ENCODE assay signal across 8 cellular contexts in genomic region chr1:12480748-12481362, GRCh38.
A peak's percentile ranks its signal among the peaks of the same experiment; 100 is the strongest.
DNase-seq lines count a peak whose midpoint lies in the region; ATAC-seq and TF ChIP-seq lines count a peak whose summit lies in the region.

No MANE protein-coding gene starts in this region.

- no peaks in the 10 kb centered on the region for H4K20me1 ChIP-seq in HCT116 (ENCODE audit: insufficient read depth)

- POLR2A ChIA-PET in HCT116 (lab: Charles Lee), result interaction anchor here (0.6 kb wide), 1 partner anchor 77 kb away, joined by 4 read pairs; no protein-coding TSS in a partner anchor

- CTCF ChIA-PET in HCT116 (lab: Charles Lee), result no interaction called here

- H3K4me1 Mint-ChIP-seq in T-helper 2 cell treated with Interferon-gamma antibody and Interleukin-4, amounts not matched to agents 5 μg/mL and 100 μg/mL, for 36 hours (ENCODE audit: low read depth), result peaks cover 55% of the 10 kb centered on the region

- no peaks in the 10 kb centered on the region for H3K9me3 ChIP-seq in HCT116 (ENCODE audit: control insufficient read depth in 1 of 2, insufficient read depth in 1 of 2, low read depth in 1 of 2, low read length in 2 of 2)
- H3K9me3 ChIP-seq in esophagus muscularis mucosa, result no peaks in the 10 kb centered on the region

- TF ChIP-seq RAD21 in HCT116 (IDR thresholded peaks at IDR 0.05; ENCODE audit: low read depth), result no peak

- no peaks in the 10 kb centered on the region for H3K79me2 ChIP-seq in HCT116 (ENCODE audit: insufficient read depth, low read length)

- ATAC-seq in HCT116, result peak; percentile 41
- ATAC-seq in GM21367 (IDR thresholded peaks at IDR 0.05; ENCODE audit: unreplicated experiment), result no peak
- no peak for ATAC-seq in HG03045 (IDR thresholded peaks at IDR 0.05; ENCODE audit: unreplicated experiment)

- peak overlapping the region; percentile 79 for H3K4me2 ChIP-seq in HCT116 (ENCODE audit: low read length)

- WGBS in esophagus muscularis mucosa, result 79% methylated on average over 4 of the region's 5 CpGs

- intact Hi-C loops in HCT116 (cut with micrococcal nuclease) (no loop called here), esophagus muscularis mucosa (cut with DNase I) (no loop called here)

- no peak overlapping the region for H2AFZ ChIP-seq in HCT116 (ENCODE audit: low read depth, low read length, poor library complexity, severe bottlenecking)

- H3K36me3 Mint-ChIP-seq in T-helper 2 cell treated with Interferon-gamma antibody and Interleukin-4, amounts not matched to agents 5 μg/mL and 100 μg/mL, for 36 hours (ENCODE audit: low read depth), result peaks cover 44% of the 10 kb centered on the region

- no peaks in the 10 kb centered on the region for H3K27me3 Mint-ChIP-seq in T-helper 2 cell treated with Interferon-gamma antibody and Interleukin-4, amounts not matched to agents 5 μg/mL and 100 μg/mL, for 36 hours (ENCODE audit: low read depth)

- peak; percentile 25 for TF ChIP-seq EP300 in esophagus muscularis mucosa (IDR thresholded peaks at IDR 0.05)

- H3K4me3 ChIP-seq in HCT116 (replicated peaks in 1 of 2; ENCODE audit: low read depth in 1 of 2, low read length in 2 of 2) (no peak overlapping the region), esophagus muscularis mucosa (no peak overlapping the region), rectal smooth muscle tissue (ENCODE audit: low read length) (no peak overlapping the region)

- peak overlapping the region; percentile 30 for H3K4me3 Mint-ChIP-seq in T-helper 2 cell treated with Interferon-gamma antibody and Interleukin-4, amounts not matched to agents 5 μg/mL and 100 μg/mL, for 36 hours

- peak overlapping the region; percentile 69 for H3K9ac ChIP-seq in HCT116 (ENCODE audit: low read length)
- H3K9ac ChIP-seq in rectal smooth muscle tissue (ENCODE audit: low read length), result no peak overlapping the region

- H3K27ac Mint-ChIP-seq in T-helper 2 cell treated with Interferon-gamma antibody and Interleukin-4, amounts not matched to agents 5 μg/mL and 100 μg/mL, for 36 hours, result peak overlapping the region; percentile 85

- H3K27ac ChIP-seq in HCT116 (ENCODE audit: low read depth, low read length), result peak overlapping the region; percentile 68
- H3K27ac ChIP-seq in esophagus muscularis mucosa (replicated peaks in 1 of 4), result peak overlapping the region; percentile 87 to 91 (median 88)
- H3K27ac ChIP-seq in rectal smooth muscle tissue (ENCODE audit: low read depth, low read length), result peak overlapping the region; percentile 67

- H3K36me3 ChIP-seq in HCT116 (ENCODE audit: control insufficient read depth in 1 of 2, insufficient read depth in 2 of 2, low read length in 2 of 2), result no peaks in the 10 kb centered on the region
- H3K36me3 ChIP-seq in esophagus muscularis mucosa, result no peaks in the 10 kb centered on the region
- no peaks in the 10 kb centered on the region for H3K36me3 ChIP-seq in rectal smooth muscle tissue (ENCODE audit: control insufficient read depth, insufficient read depth, low read length)

- TF ChIP-seq POLR2A in HCT116 (IDR thresholded peaks at IDR 0.05; ENCODE audit: borderline replicate concordance, extremely low read depth, insufficient read depth, insufficient read length), result no peak
- TF ChIP-seq POLR2A in esophagus muscularis mucosa (IDR thresholded peaks at IDR 0.05; ENCODE audit: low read depth), result no peak

- no peaks in the 10 kb centered on the region for H3K27me3 ChIP-seq in HCT116 (ENCODE audit: insufficient read depth, low read length)
- no peaks in the 10 kb centered on the region for H3K27me3 ChIP-seq in esophagus muscularis mucosa
- H3K27me3 ChIP-seq in rectal smooth muscle tissue (ENCODE audit: control insufficient read depth, insufficient read depth, low read length), result no peaks in the 10 kb centered on the region

- H3K4me1 ChIP-seq in HCT116 (ENCODE audit: control insufficient read depth in 1 of 2, insufficient read depth in 2 of 2, low read length in 2 of 2) (peaks cover 72 to 94% of the 10 kb centered on the region in 2 experiments), esophagus muscularis mucosa (peaks cover 69 to 97% (median 92%) of the 10 kb centered on the region in 4 donors), rectal smooth muscle tissue (ENCODE audit: control insufficient read depth, insufficient read depth, low read length) (peaks cover 41% of the 10 kb centered on the region)

- H3K9me3 Mint-ChIP-seq in T-helper 2 cell treated with Interferon-gamma antibody and Interleukin-4, amounts not matched to agents 5 μg/mL and 100 μg/mL, for 36 hours, result no peaks in the 10 kb centered on the region

- TF ChIP-seq CTCF in HCT116 (IDR thresholded peaks at IDR 0.05 in 2 of 3, conservative IDR thresholded peaks at IDR 0.05 in 1 of 3; ENCODE audit: borderline replicate concordance in 1 of 3, insufficient read depth in 1 of 3, low read depth in 2 of 3, low read length in 2 of 3) (no peak), esophagus muscularis mucosa (IDR thresholded peaks at IDR 0.05) (no peak)

- H3K9me2 ChIP-seq in HCT116 (ENCODE audit: insufficient read depth), result no peaks in the 10 kb centered on the region

- peak; percentile 67 for DNase-seq in AG08396 (ENCODE audit: low spot score)
- peak; percentile 85 for DNase-seq in HCT116 (ENCODE audit: low read depth, low spot score)
- no peak for DNase-seq in T-helper 2 cell treated with Interferon-gamma antibody and Interleukin-4, amounts not matched to agents 5 μg/mL and 100 μg/mL, for 36 hours (ENCODE audit: low spot score)
- DNase-seq in esophagus muscularis mucosa (ENCODE audit: extremely low spot score), result no peak
- no peak for DNase-seq in cerebellar nuclear complex (lab: John Stamatoyannopoulos, UW)

- no TSS peak for BruUV-seq in HCT116 (replicated peaks; lab: Mats Ljungman, UMichigan)

- RAD21 ChIA-PET in HCT116 (lab: Charles Lee; ENCODE audit: low non-redundant PET in 1 of 2, low total read pairs in 2 of 2, uncharacterized antibody in 2 of 2, unreplicated experiment in 2 of 2), result interaction anchor here (0.6 to 0.7 kb wide), 2 partner anchors 93 to 116 kb away, joined by 3 read pairs; no protein-coding TSS in a partner anchor

TF ChIP-seq in HCT116, 20 proteins besides CTCF, POLR2A, EP300 and RAD21 (continues in another document):
- TF ChIP-seq SRF (IDR thresholded peaks at IDR 0.05; ENCODE audit: low read depth) (no peak), REST (IDR thresholded peaks at IDR 0.05; ENCODE audit: low read depth) (no peak), CBX3 (IDR thresholded peaks at IDR 0.05; ENCODE audit: low read depth) (no peak), EZH2phosphoT487 (IDR thresholded peaks at IDR 0.05; ENCODE audit: borderline replicate concordance) (no peak), CEBPB (IDR thresholded peaks at IDR 0.05; ENCODE audit: low read depth) (no peak), EZH2 (IDR thresholded peaks at IDR 0.05) (no peak), ZFX (IDR thresholded peaks at IDR 0.05) (peak; percentile 36; the same call in 1 of the 2 replicates), ZNF274 (IDR thresholded peaks at IDR 0.05; ENCODE audit: low read depth, low read length) (no peak), TCF7L2 (IDR thresholded peaks at IDR 0.05; ENCODE audit: borderline replicate concordance, extremely low read depth, insufficient read depth, insufficient read length) (peak; percentile 72), SIN3A (IDR thresholded peaks at IDR 0.05; ENCODE audit: low read depth) (no peak), POLR2AphosphoS5 (IDR thresholded peaks at IDR 0.05; ENCODE audit: low read depth, low read length) (peak; percentile 74), YY1 (IDR thresholded peaks at IDR 0.05; ENCODE audit: extremely low read depth, insufficient replicate concordance, low read depth, low read length) (peak; percentile 16)
- TF ChIP-seq, protein P1, sequence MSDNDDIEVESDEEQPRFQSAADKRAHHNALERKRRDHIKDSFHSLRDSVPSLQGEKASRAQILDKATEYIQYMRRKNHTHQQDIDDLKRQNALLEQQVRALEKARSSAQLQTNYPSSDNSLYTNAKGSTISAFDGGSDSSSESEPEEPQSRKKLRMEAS (IDR thresholded peaks at IDR 0.05), result no peak
- TF ChIP-seq, protein P2, sequence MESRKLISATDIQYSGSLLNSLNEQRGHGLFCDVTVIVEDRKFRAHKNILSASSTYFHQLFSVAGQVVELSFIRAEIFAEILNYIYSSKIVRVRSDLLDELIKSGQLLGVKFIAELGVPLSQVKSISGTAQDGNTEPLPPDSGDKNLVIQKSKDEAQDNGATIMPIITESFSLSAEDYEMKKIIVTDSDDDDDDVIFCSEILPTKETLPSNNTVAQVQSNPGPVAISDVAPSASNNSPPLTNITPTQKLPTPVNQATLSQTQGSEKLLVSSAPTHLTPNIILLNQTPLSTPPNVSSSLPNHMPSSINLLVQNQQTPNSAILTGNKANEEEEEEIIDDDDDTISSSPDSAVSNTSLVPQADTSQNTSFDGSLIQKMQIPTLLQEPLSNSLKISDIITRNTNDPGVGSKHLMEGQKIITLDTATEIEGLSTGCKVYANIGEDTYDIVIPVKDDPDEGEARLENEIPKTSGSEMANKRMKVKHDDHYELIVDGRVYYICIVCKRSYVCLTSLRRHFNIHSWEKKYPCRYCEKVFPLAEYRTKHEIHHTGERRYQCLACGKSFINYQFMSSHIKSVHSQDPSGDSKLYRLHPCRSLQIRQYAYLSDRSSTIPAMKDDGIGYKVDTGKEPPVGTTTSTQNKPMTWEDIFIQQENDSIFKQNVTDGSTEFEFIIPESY (IDR thresholded peaks at IDR 0.05; ENCODE audit: extremely low read depth, insufficient replicate concordance, low read length), result peak; percentile 43

Comparison
In these comparisons a context has a peak if more than half of its experiments do, and no peak if none do; other contexts are left out.
1. DNase-seq: peak in AG08396 (single experiment) and HCT116 (single experiment); none in T-helper 2 cell treated with Interferon-gamma antibody and Interleukin-4, amounts not matched to agents 5 μg/mL and 100 μg/mL, for 36 hours (single experiment), esophagus muscularis mucosa (single experiment) and cerebellar nuclear complex (0 of 2).
2. Peak in every context shown above with its lines, with median percentiles within 50 percentile points of each other: H3K27ac ChIP-seq.